6 cellular contexts compared by ENCODE assay signal in genomic region chr6:154307147-154307546, GRCh38. TPM values are rescaled to one million over a fixed set of nuclear protein-coding genes. Genes with fewer than 3 reads are reported as not detected.
A peak's percentile ranks its signal among the peaks of the same experiment; 100 is the strongest.
DNase-seq lines count a peak whose midpoint lies in the region; ATAC-seq, FAIRE-seq and TF ChIP-seq lines count a peak whose summit lies in the region.
"Not testable (repeated sequence)": the region's sequence is repeated elsewhere in the genome, so short reads cannot be mapped to it uniquely, and the experiment has no call there.

No MANE protein-coding gene starts in this region.

- CTCF ChIA-PET in activated B cell treated with CpG ODN at 0.5 μM for 24 hours (lab: Charles Lee); HepG2 (lab: Yijun Ruan, JAX; ENCODE audit: low intra/inter-chr PET ratio, low total read pairs): not testable (repeated sequence)

- TF ChIP-seq CTCF in activated B cell treated with CpG ODN at 0.5 μM for 24 hours (IDR thresholded peaks at IDR 0.05); HepG2 (CRISPR knock-in tag; IDR thresholded peaks at IDR 0.05); thyroid gland (IDR thresholded peaks at IDR 0.05): not testable (repeated sequence)

- POLR2A ChIA-PET in activated B cell treated with CpG ODN at 0.5 μM for 24 hours (lab: Charles Lee): interaction anchor here (1.0 kb wide), 1 partner anchor 48 kb away, joined by 3 read pairs; no protein-coding TSS in a partner anchor
- POLR2A ChIA-PET in HepG2 (lab: Yijun Ruan, JAX): not testable (repeated sequence)

- peak overlapping the region in 2 of 4 donors; percentile 2 to 33 for H3K4me3 Mint-ChIP-seq in IgD-negative memory B cell
- H3K4me3 Mint-ChIP-seq in activated B cell treated with CpG ODN at 0.5 μM for 24 hours; dendritic cell treated with granulocyte-macrophage colony-stimulating factor and Interleukin-4, amounts not matched to agents 40 ng/mL and 50 ng/mL, for 4 days; stimulated activated memory B cell treated with anti-CD40 and anti-IgM and Interleukin-4, amounts not matched to agents 10 μg/mL and 1 μg/mL and 100 μg/mL, for 72 hours: not testable (repeated sequence)

- H2AFZ ChIP-seq in HepG2 (ENCODE audit: low read length): not testable (repeated sequence)

- in situ Hi-C loops in HepG2 (cut with HindIII; ENCODE audit: extremely low pct_ligation_motif_present, low pct_unique_long_range_greater_than_20kb): not testable (repeated sequence)

- H3K27ac Mint-ChIP-seq in IgD-negative memory B cell: peak overlapping the region in 2 of 3 donors; percentile 50 to 56
- H3K27ac Mint-ChIP-seq in activated B cell treated with CpG ODN at 0.5 μM for 24 hours: peak overlapping the region; percentile 13
- H3K27ac Mint-ChIP-seq in dendritic cell treated with granulocyte-macrophage colony-stimulating factor and Interleukin-4, amounts not matched to agents 40 ng/mL and 50 ng/mL, for 4 days: peak overlapping the region; percentile 28
- H3K27ac Mint-ChIP-seq in stimulated activated memory B cell treated with anti-CD40 and anti-IgM and Interleukin-4, amounts not matched to agents 10 μg/mL and 1 μg/mL and 100 μg/mL, for 72 hours: peak overlapping the region; percentile 61

- intact Hi-C loops in activated B cell treated with CpG ODN at 0.5 μM for 24 hours (cut with micrococcal nuclease); dendritic cell treated with granulocyte-macrophage colony-stimulating factor and Interleukin-4, amounts not matched to agents 40 ng/mL and 50 ng/mL, for 4 days (cut with micrococcal nuclease); HepG2 (cut with micrococcal nuclease; ENCODE audit: unreplicated experiment); thyroid gland (cut with DNase I): not testable (repeated sequence)

- not testable (repeated sequence) for H3K9ac ChIP-seq in HepG2 (ENCODE audit: insufficient read depth, low read depth, low read length)

- not testable (repeated sequence) for H3K9me3 ChIP-seq in HepG2 (ENCODE audit: low read length); thyroid gland

- H3K79me2 ChIP-seq in HepG2 (ENCODE audit: insufficient read depth, low read length): not testable (repeated sequence)

- not testable (repeated sequence) for ATAC-seq in activated B cell treated with CpG ODN at 0.5 μM for 24 hours (ENCODE audit: low read depth); HepG2; stimulated activated memory B cell treated with anti-CD40 and anti-IgM and Interleukin-4, amounts not matched to agents 10 μg/mL and 1 μg/mL and 100 μg/mL, for 72 hours

- not testable (repeated sequence) for TF ChIP-seq POLR2A in HepG2 (IDR thresholded peaks at IDR 0.05; ENCODE audit: insufficient read depth in 1 of 2, low read depth in 2 of 2, low read length in 2 of 2); thyroid gland (IDR thresholded peaks at IDR 0.05)

- H3K4me1 Mint-ChIP-seq in IgD-negative memory B cell (peaks cover 9 to 10% (median 9%) of the 10 kb centered on the region in 3 donors), activated B cell treated with CpG ODN at 0.5 μM for 24 hours (peaks cover 26% of the 10 kb centered on the region)
- peaks cover 83% of the 10 kb centered on the region for H3K4me1 Mint-ChIP-seq in dendritic cell treated with granulocyte-macrophage colony-stimulating factor and Interleukin-4, amounts not matched to agents 40 ng/mL and 50 ng/mL, for 4 days (ENCODE audit: low read depth)
- H3K4me1 Mint-ChIP-seq in stimulated activated memory B cell treated with anti-CD40 and anti-IgM and Interleukin-4, amounts not matched to agents 10 μg/mL and 1 μg/mL and 100 μg/mL, for 72 hours: peaks cover 33% of the 10 kb centered on the region

- H3K9me3 Mint-ChIP-seq in IgD-negative memory B cell, activated B cell treated with CpG ODN at 0.5 μM for 24 hours: not testable (repeated sequence)
- H3K9me3 Mint-ChIP-seq in dendritic cell treated with granulocyte-macrophage colony-stimulating factor and Interleukin-4, amounts not matched to agents 40 ng/mL and 50 ng/mL, for 4 days: peaks cover 21% of the 10 kb centered on the region
- H3K9me3 Mint-ChIP-seq in stimulated activated memory B cell treated with anti-CD40 and anti-IgM and Interleukin-4, amounts not matched to agents 10 μg/mL and 1 μg/mL and 100 μg/mL, for 72 hours: peaks cover 14% of the 10 kb centered on the region

- FAIRE-seq in HepG2 (lab: Jason Lieb, UNC): not testable (repeated sequence)

- H3K4me1 ChIP-seq in HepG2 (ENCODE audit: insufficient read depth, low read length): not testable (repeated sequence)
- H3K4me1 ChIP-seq in thyroid gland: peaks cover 35 to 54% of the 10 kb centered on the region in 2 donors

- DNase-seq in activated B cell treated with CpG ODN at 0.5 μM for 24 hours; HepG2 (ENCODE audit: low spot score); thyroid gland: not testable (repeated sequence)

- WGBS in HepG2 (ENCODE audit: low lambda C conversion rate): 38% methylated on average over 6 of the region's 6 CpGs
- WGBS in thyroid gland, 2 donors: 98% methylated on average over 6 of the region's 6 CpGs

- H3K27me3 Mint-ChIP-seq in IgD-negative memory B cell; activated B cell treated with CpG ODN at 0.5 μM for 24 hours; dendritic cell treated with granulocyte-macrophage colony-stimulating factor and Interleukin-4, amounts not matched to agents 40 ng/mL and 50 ng/mL, for 4 days; stimulated activated memory B cell treated with anti-CD40 and anti-IgM and Interleukin-4, amounts not matched to agents 10 μg/mL and 1 μg/mL and 100 μg/mL, for 72 hours: not testable (repeated sequence)

- not testable (repeated sequence) for H3K4me3 ChIP-seq in HepG2 (replicated peaks in 1 of 3; ENCODE audit: insufficient read depth in 1 of 3, low read depth in 2 of 3, low read length in 3 of 3); thyroid gland (replicated peaks in 1 of 3)

- BruUV-seq in HepG2 (replicated peaks; lab: Mats Ljungman, UMichigan): not testable (repeated sequence)

- not testable (repeated sequence) for H3K27me3 ChIP-seq in HepG2 (ENCODE audit: control insufficient read depth in 1 of 2, insufficient read depth in 2 of 2, low read length in 2 of 2); thyroid gland

- H3K4me2 ChIP-seq in HepG2 (ENCODE audit: low read depth, low read length): not testable (repeated sequence)

- H3K36me3 Mint-ChIP-seq in IgD-negative memory B cell; activated B cell treated with CpG ODN at 0.5 μM for 24 hours (ENCODE audit: low read depth); stimulated activated memory B cell treated with anti-CD40 and anti-IgM and Interleukin-4, amounts not matched to agents 10 μg/mL and 1 μg/mL and 100 μg/mL, for 72 hours: not testable (repeated sequence)
- peaks cover 45% of the 10 kb centered on the region for H3K36me3 Mint-ChIP-seq in dendritic cell treated with granulocyte-macrophage colony-stimulating factor and Interleukin-4, amounts not matched to agents 40 ng/mL and 50 ng/mL, for 4 days (ENCODE audit: low read depth)

- TF ChIP-seq EP300 in HepG2 (IDR thresholded peaks at IDR 0.05; ENCODE audit: low read depth in 2 of 2, low read length in 2 of 2); HepG2 (CRISPR knock-in tag; IDR thresholded peaks at IDR 0.05; ENCODE audit: borderline replicate concordance): not testable (repeated sequence)

- not testable (repeated sequence) for H4K20me1 ChIP-seq in HepG2 (ENCODE audit: insufficient read depth, low read length)

- H3K27ac ChIP-seq in HepG2 (ENCODE audit: extremely low read length, insufficient read depth, low read length): not testable (repeated sequence)
- peak overlapping the region; percentile 75 to 96 (median 81) for H3K27ac ChIP-seq in thyroid gland

- TF ChIP-seq RAD21 in HepG2 (CRISPR knock-in tag; IDR thresholded peaks at IDR 0.05): not testable (repeated sequence)

- not testable (repeated sequence) for H3K36me3 ChIP-seq in HepG2 (replicated peaks in 1 of 2; ENCODE audit: control insufficient read depth in 1 of 2, insufficient read depth in 2 of 2, low read length in 2 of 2); thyroid gland

TF ChIP-seq in HepG2, 621 proteins besides CTCF, POLR2A, EP300 and RAD21:
- peak; percentile 48; the same call in 1 of the 2 replicates for TF ChIP-seq ZNF431 (CRISPR knock-in tag; IDR thresholded peaks at IDR 0.05; ENCODE audit: borderline replicate concordance, low read depth)
TF ChIP-seq in HepG2: peak in this region for 1; not testable (repeated sequence) for 620.

RNA-seq across cellular contexts. Expression of gene IPCEF1, which starts 49.5 kb away (rescaled TPM):
- 2.1 TPM for polyA plus RNA-seq in IgD-negative memory B cell
- 1.8 and 2.1 TPM in 2 replicates for total RNA-seq in activated B cell treated with CpG ODN at 0.5 μM for 24 hours
- total RNA-seq in HepG2 (2016; rRNA removed; fragmentation: Illumina TruSeq; extraction: Trizol): not detected in 2 replicates
- total RNA-seq in HepG2 (2016; cell fraction: cytosol; rRNA removed; fragmentation: Illumina TruSeq; extraction: Trizol; ENCODE audit: low read depth): 0.62 TPM in 1 of 2 replicates, not detected in the other
- 0.06 and 0.30 TPM in 2 replicates for total RNA-seq in HepG2 (2016; cell fraction: insoluble cytoplasmic fraction; rRNA removed; fragmentation: Illumina TruSeq; extraction: Trizol)
- total RNA-seq in HepG2 (2016; cell fraction: membrane; rRNA removed; fragmentation: Illumina TruSeq; extraction: Trizol): not detected in 2 replicates
- not detected in 2 replicates for total RNA-seq in HepG2 (2016; cell fraction: nucleus; rRNA removed; fragmentation: Illumina TruSeq; extraction: Trizol)
- 0.03 and 0.22 TPM in 2 replicates for polyA plus RNA-seq in HepG2 (2011; rRNA removed)
- polyA plus RNA-seq in HepG2 (2011; cell fraction: cytosol; rRNA removed): 0.10 and 0.19 TPM in 2 replicates
- polyA plus RNA-seq in HepG2 (2011; cell fraction: nucleus; rRNA removed): 0.02 and 0.23 TPM in 2 replicates
- polyA plus RNA-seq in HepG2 (2012): 0.03 TPM in 1 of 2 replicates, not detected in the other
- not detected in 2 replicates for polyA plus RNA-seq in HepG2 (2016; cell fraction: cytosol; fragmentation: Illumina TruSeq; extraction: Trizol; ENCODE audit: low read depth)
- not detected in 2 replicates for polyA plus RNA-seq in HepG2 (2016; cell fraction: insoluble cytoplasmic fraction; fragmentation: Illumina TruSeq; extraction: Trizol; ENCODE audit: low read depth)
- not detected in 2 replicates for polyA plus RNA-seq in HepG2 (2016; cell fraction: membrane; fragmentation: Illumina TruSeq; extraction: Trizol; ENCODE audit: low read depth)
- polyA plus RNA-seq in HepG2 (2016; cell fraction: nucleus; fragmentation: Illumina TruSeq; extraction: Trizol; ENCODE audit: insufficient read depth, low read depth): not detected in 2 replicates
- not detected in 2 replicates for polyA minus RNA-seq in HepG2 (2011; rRNA and poly(A)+ RNA removed; ENCODE audit: low replicate concordance)
- polyA minus RNA-seq in HepG2 (2011; cell fraction: cytosol; rRNA and poly(A)+ RNA removed): 0.20 TPM in 1 of 2 replicates, not detected in the other
- 0.12 and 0.13 TPM in 2 replicates for polyA minus RNA-seq in HepG2 (2011; cell fraction: nucleus; rRNA and poly(A)+ RNA removed)
- 10 to 100 TPM; 34.4 to 86.4 (median 73.6) TPM for total RNA-seq in thyroid gland

Comparison
In these comparisons a context has a peak if more than half of its experiments do, and no peak if none do; other contexts are left out.
1. RNA of gene IPCEF1, which starts 49.5 kb away (total RNA-seq): 34.4 to 86.4 TPM in thyroid gland; 1.8 to 2.1 TPM in activated B cell treated with CpG ODN at 0.5 μM for 24 hours and 0.06 to 0.62 TPM in HepG2; every median in the first group is over 10 times any median in the second.
2. Peak in every context shown above with its lines, with median percentiles within 50 percentile points of each other: H3K27ac Mint-ChIP-seq.